ENCODE assay signal across 27 cellular contexts in genomic region chr5:122699226-122699625, GRCh38.
"Had no signal": no experiment of that assay in that cellular context is flagged by ENCODE, and none has a peak within 500 bp of the region (broad histone marks: within the 10 kb centered on the region; RNA-seq: fewer than 3 reads in every experiment).

No MANE protein-coding gene starts in this region.

- DNase-seq: activated CD4-positive, alpha-beta T cell treated with anti-CD3 and anti-CD28 coated beads for 36 hours; activated CD4-positive, alpha-beta T cell treated with anti-CD3 and anti-CD28 coated beads, Interleukin-2, amount 50 U/mL, for 4 hours; activated CD8-positive, alpha-beta memory T cell treated with anti-CD3 and anti-CD28 coated beads for 24 hours; activated CD8-positive, alpha-beta memory T cell treated with anti-CD3 and anti-CD28 coated beads, Interleukin-2, amount 50 U/mL, for 4 hours; activated T-cell treated with anti-CD3 and anti-CD28 coated beads, Interleukin-2, amount 50 U/mL, for 24 hours; adrenal gland; endodermal cell; esophagus squamous epithelium; head of caudate nucleus; left cardiac atrium; mesenchymal stem cell; mucosa of descending colon; posterior cingulate gyrus; stimulated activated CD4-positive, alpha-beta T cell treated with anti-CD3 and anti-CD28 coated beads, Interleukin-15, amount 100 ng/mL, for 24 hours; stimulated activated CD8-positive, alpha-beta memory T cell treated with anti-CD3 and anti-CD28 coated beads, Interleukin-4, amount 100 ng/mL, for 48 hours; stimulated activated naive CD4-positive, alpha-beta T cell treated with Interleukin-2 at 50 U/mL for 16 hours; T-helper 1 cell; upper lobe of left lung had no signal

- H3K27me3 ChIP-seq: adrenal gland, ascending aorta, esophagus squamous epithelium, gastroesophageal sphincter, neural progenitor cell, upper lobe of left lung had no signal

- H3K4me1 Mint-ChIP-seq: activated T-helper 17 cell treated with anti-CD3 and anti-CD28 coated beads, Interleukin-2, amount 50 U/mL, for 72 hours; endodermal cell had no signal

- H3K27ac ChIP-seq: adrenal gland, ascending aorta, coronary artery, esophagus squamous epithelium, gastroesophageal sphincter, neural progenitor cell, thoracic aorta, upper lobe of left lung had no signal

- H3K27ac Mint-ChIP-seq: activated CD4-positive, alpha-beta T cell treated with anti-CD3 and anti-CD28 coated beads for 36 hours; activated naive CD4-positive, alpha-beta T cell treated with anti-CD3 and anti-CD28 coated beads, Interleukin-2, amount 50 U/mL, for 72 hours; activated T-cell treated with anti-CD3 and anti-CD28 coated beads, Interleukin-2, amount 50 U/mL, for 24 hours; activated T-helper 17 cell treated with anti-CD3 and anti-CD28 coated beads, Interleukin-2, amount 50 U/mL, for 72 hours; endodermal cell; neural progenitor cell had no signal

- H3K4me3 Mint-ChIP-seq: activated CD4-positive, alpha-beta T cell treated with anti-CD3 and anti-CD28 coated beads for 36 hours; activated T-cell treated with anti-CD3 and anti-CD28 coated beads, Interleukin-2, amount 50 U/mL, for 24 hours; activated T-helper 17 cell treated with anti-CD3 and anti-CD28 coated beads, Interleukin-2, amount 50 U/mL, for 72 hours; endodermal cell; neural progenitor cell had no signal

- H3K4me3 ChIP-seq: adrenal gland, ascending aorta, coronary artery, esophagus squamous epithelium, gastroesophageal sphincter, mucosa of descending colon, neural progenitor cell, smooth muscle cell, thoracic aorta, upper lobe of left lung had no signal

- ATAC-seq: activated CD4-positive, alpha-beta T cell treated with anti-CD3 and anti-CD28 coated beads for 36 hours; activated naive CD4-positive, alpha-beta T cell treated with anti-CD3 and anti-CD28 coated beads, Interleukin-2, amount 50 U/mL, for 72 hours; activated T-helper 17 cell treated with anti-CD3 and anti-CD28 coated beads, Interleukin-2, amount 50 U/mL, for 72 hours; gastroesophageal sphincter; left cardiac atrium; mucosa of descending colon; sciatic nerve had no signal

- H3K4me1 ChIP-seq: adrenal gland, ascending aorta, esophagus squamous epithelium, gastroesophageal sphincter, upper lobe of left lung had no signal

- H3K9me3 Mint-ChIP-seq: activated naive CD4-positive, alpha-beta T cell treated with anti-CD3 and anti-CD28 coated beads, Interleukin-2, amount 50 U/mL, for 72 hours; activated T-cell treated with anti-CD3 and anti-CD28 coated beads, Interleukin-2, amount 50 U/mL, for 24 hours; activated T-helper 17 cell treated with anti-CD3 and anti-CD28 coated beads, Interleukin-2, amount 50 U/mL, for 72 hours; endodermal cell; neural progenitor cell had no signal

- H3K9ac ChIP-seq: neural progenitor cell had no signal

- H3K9me3 ChIP-seq: adrenal gland, ascending aorta, esophagus squamous epithelium, gastroesophageal sphincter, mucosa of descending colon, thoracic aorta, upper lobe of left lung had no signal

- H3K36me3 ChIP-seq: adrenal gland, ascending aorta, esophagus squamous epithelium, gastroesophageal sphincter, neural progenitor cell, thoracic aorta, upper lobe of left lung had no signal

- H3K36me3 Mint-ChIP-seq: activated naive CD4-positive, alpha-beta T cell treated with anti-CD3 and anti-CD28 coated beads, Interleukin-2, amount 50 U/mL, for 72 hours; neural progenitor cell had no signal
